Comparison of ENCODE assay signal across 1 cellular context in the genomic region with DNA sequence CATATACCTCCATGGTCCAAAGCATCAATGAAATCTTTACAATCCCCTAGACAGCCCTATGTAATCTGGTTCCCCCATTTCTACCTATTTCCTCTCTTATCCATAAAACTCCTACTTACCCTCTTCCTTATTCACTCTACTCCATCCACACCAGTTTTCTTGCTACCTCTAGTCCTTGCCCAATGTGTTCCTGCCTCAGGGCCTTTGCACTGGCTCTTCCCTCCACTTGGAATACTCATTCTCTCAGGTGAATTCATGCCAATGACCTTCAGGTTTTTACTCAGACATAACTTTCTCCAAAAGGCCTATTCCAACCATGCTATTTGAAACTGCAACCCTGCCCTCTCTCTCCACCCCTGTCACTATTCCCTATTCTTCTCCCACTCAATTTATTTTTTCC.
TF ChIP-seq lines count a peak whose summit lies in the region.

No MANE protein-coding gene starts in this region.

TF ChIP-seq in WTC11, 78 proteins besides CTCF, POLR2A, EP300 and RAD21 (continued from another document):
- TF ChIP-seq, protein P1, sequence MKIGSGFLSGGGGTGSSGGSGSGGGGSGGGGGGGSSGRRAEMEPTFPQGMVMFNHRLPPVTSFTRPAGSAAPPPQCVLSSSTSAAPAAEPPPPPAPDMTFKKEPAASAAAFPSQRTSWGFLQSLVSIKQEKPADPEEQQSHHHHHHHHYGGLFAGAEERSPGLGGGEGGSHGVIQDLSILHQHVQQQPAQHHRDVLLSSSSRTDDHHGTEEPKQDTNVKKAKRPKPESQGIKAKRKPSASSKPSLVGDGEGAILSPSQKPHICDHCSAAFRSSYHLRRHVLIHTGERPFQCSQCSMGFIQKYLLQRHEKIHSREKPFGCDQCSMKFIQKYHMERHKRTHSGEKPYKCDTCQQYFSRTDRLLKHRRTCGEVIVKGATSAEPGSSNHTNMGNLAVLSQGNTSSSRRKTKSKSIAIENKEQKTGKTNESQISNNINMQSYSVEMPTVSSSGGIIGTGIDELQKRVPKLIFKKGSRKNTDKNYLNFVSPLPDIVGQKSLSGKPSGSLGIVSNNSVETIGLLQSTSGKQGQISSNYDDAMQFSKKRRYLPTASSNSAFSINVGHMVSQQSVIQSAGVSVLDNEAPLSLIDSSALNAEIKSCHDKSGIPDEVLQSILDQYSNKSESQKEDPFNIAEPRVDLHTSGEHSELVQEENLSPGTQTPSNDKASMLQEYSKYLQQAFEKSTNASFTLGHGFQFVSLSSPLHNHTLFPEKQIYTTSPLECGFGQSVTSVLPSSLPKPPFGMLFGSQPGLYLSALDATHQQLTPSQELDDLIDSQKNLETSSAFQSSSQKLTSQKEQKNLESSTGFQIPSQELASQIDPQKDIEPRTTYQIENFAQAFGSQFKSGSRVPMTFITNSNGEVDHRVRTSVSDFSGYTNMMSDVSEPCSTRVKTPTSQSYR (CRISPR knock-in tag; IDR thresholded peaks at IDR 0.05), result no peak
- TF ChIP-seq, protein P2, sequence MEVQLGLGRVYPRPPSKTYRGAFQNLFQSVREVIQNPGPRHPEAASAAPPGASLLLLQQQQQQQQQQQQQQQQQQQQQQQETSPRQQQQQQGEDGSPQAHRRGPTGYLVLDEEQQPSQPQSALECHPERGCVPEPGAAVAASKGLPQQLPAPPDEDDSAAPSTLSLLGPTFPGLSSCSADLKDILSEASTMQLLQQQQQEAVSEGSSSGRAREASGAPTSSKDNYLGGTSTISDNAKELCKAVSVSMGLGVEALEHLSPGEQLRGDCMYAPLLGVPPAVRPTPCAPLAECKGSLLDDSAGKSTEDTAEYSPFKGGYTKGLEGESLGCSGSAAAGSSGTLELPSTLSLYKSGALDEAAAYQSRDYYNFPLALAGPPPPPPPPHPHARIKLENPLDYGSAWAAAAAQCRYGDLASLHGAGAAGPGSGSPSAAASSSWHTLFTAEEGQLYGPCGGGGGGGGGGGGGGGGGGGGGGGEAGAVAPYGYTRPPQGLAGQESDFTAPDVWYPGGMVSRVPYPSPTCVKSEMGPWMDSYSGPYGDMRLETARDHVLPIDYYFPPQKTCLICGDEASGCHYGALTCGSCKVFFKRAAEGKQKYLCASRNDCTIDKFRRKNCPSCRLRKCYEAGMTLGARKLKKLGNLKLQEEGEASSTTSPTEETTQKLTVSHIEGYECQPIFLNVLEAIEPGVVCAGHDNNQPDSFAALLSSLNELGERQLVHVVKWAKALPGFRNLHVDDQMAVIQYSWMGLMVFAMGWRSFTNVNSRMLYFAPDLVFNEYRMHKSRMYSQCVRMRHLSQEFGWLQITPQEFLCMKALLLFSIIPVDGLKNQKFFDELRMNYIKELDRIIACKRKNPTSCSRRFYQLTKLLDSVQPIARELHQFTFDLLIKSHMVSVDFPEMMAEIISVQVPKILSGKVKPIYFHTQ (CRISPR knock-in tag; IDR thresholded peaks at IDR 0.05), result no peak
- no peak for TF ChIP-seq MYBL2 (CRISPR knock-in tag; IDR thresholded peaks at IDR 0.05)
